In the genomic region with DNA sequence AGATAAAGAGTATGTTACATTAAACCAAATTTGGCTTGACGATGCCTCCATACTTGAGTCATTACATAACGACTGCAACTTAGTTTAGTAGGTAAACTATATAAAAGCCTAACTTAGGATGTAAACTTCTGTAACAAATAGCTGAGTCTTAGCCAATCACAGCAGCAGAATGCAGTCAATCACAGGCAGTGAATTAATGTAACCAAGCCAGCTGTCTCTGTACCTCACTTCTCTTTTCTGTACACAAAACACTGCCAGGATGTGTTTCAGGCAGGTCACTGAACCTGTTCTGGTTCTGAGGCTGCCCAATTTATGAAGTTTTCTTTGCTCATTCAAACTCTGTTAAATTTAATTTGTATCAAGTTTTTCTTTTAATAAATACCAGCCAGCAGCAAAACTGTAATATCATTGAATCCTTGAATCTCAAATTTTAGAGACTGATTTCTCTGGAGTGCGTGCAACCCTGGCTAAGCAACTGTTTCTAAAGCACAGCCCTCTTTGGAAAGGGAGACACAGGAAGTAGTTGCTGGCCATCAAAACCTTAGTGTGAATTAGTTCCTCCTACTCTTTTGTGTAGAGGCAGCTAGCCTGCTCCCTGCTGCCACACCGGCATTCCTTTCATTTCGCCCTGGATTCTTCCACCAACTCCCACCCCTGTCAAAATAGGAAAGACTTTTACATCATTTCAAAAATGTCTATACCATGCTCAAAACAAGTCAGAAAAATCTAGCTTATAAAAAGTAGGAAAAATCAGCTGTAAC, we compare ENCODE assay signal across 14 cellular contexts. TPM values are rescaled to one million over a fixed set of nuclear protein-coding genes. Genes with fewer than 3 reads are reported as not detected.
DNase-seq lines count a peak whose midpoint lies in the region; ATAC-seq and TF ChIP-seq lines count a peak whose summit lies in the region.
"Had no signal": no experiment of that assay in that cellular context is flagged by ENCODE, and none has a peak within 500 bp of the region (broad histone marks: within the 10 kb centered on the region; RNA-seq: fewer than 3 reads in every experiment).

No MANE protein-coding gene starts in this region.

- H3K9me3 ChIP-seq in T-helper 17 cell (ENCODE audit: control insufficient read depth, low read length, poor library complexity, severe bottlenecking) (no peaks in the 10 kb centered on the region), PC-9 (ENCODE audit: insufficient read depth, low read depth) (no peaks in the 10 kb centered on the region)
- H3K9me3 ChIP-seq: mucosa of descending colon, SK-N-SH had no signal

- CTCF ChIA-PET in PC-9 (lab: Charles Lee): no interaction called here

- H3K27ac Mint-ChIP-seq in T-helper 17 cell: peak overlapping the region; percentile 56
- peak overlapping the region; percentile 2 to 94 (median 58) for H3K27ac Mint-ChIP-seq in naive B cell
- H3K27ac Mint-ChIP-seq in progenitor cell of endocrine pancreas: no peak overlapping the region

- TF ChIP-seq CTCF in PC-9 (conservative IDR thresholded peaks at IDR 0.05) (no peak), progenitor cell of endocrine pancreas (IDR thresholded peaks at IDR 0.05; ENCODE audit: unreplicated experiment) (no peak)

- peak; percentile 43 for ATAC-seq in GM21526 (IDR thresholded peaks at IDR 0.05; ENCODE audit: low FRiP score, unreplicated experiment)
- ATAC-seq in T-helper 17 cell: no peak
- ATAC-seq in naive B cell (ENCODE audit: low read depth in 2 of 2): peak; percentile 88 to 91
- ATAC-seq: mucosa of descending colon had no signal

- no peaks in the 10 kb centered on the region for H4K20me1 ChIP-seq in PC-9 (ENCODE audit: insufficient read depth)

- no peak overlapping the region for H2AFZ ChIP-seq in PC-9

- H3K9me3 Mint-ChIP-seq in naive B cell (no peaks in the 10 kb centered on the region), progenitor cell of endocrine pancreas (ENCODE audit: low read depth) (no peaks in the 10 kb centered on the region)

- no peak overlapping the region for H3K4me3 Mint-ChIP-seq in T-helper 17 cell
- H3K4me3 Mint-ChIP-seq in naive B cell: peak overlapping the region in 4 of 8 donors; percentile 2 to 76 (median 39)
- H3K4me3 Mint-ChIP-seq in progenitor cell of endocrine pancreas (ENCODE audit: low read depth): no peak overlapping the region

- no peaks in the 10 kb centered on the region for H3K27me3 Mint-ChIP-seq in T-helper 17 cell
- H3K27me3 Mint-ChIP-seq in naive B cell: no peaks in the 10 kb centered on the region
- H3K27me3 Mint-ChIP-seq in progenitor cell of endocrine pancreas: peaks cover 30% of the 10 kb centered on the region

- no TSS peak for BruUV-seq in PC-9 (replicated peaks; lab: Mats Ljungman, UMichigan)

- no peaks in the 10 kb centered on the region for H3K79me2 ChIP-seq in PC-9 (ENCODE audit: low read depth)

- no peaks in the 10 kb centered on the region for H3K4me1 ChIP-seq in PC-9 (replicated peaks; ENCODE audit: insufficient read depth)

- H3K4me1 Mint-ChIP-seq in T-helper 17 cell (peaks cover 46% of the 10 kb centered on the region), naive B cell (peaks cover 38 to 82% (median 74%) of the 10 kb centered on the region in 3 donors), progenitor cell of endocrine pancreas (ENCODE audit: low read depth) (no peaks in the 10 kb centered on the region)

- H3F3A ChIP-seq in PC-9 (ENCODE audit: insufficient read depth, low read depth): no peaks in the 10 kb centered on the region

- POLR2A ChIA-PET in PC-9 (lab: Charles Lee; ENCODE audit: unreplicated experiment): no interaction called here

- no peak overlapping the region for H3K4me3 ChIP-seq in PC-9
- H3K4me3 ChIP-seq: mucosa of descending colon had no signal

- DNase-seq in EH (ENCODE audit: low read depth): peak; percentile 15
- DNase-seq in T-helper 17 cell: no peak
- DNase-seq in naive B cell: peak; percentile 31
- DNase-seq in PC-9: no peak
- no peak for DNase-seq in progenitor cell of endocrine pancreas (ENCODE audit: low spot score, unreplicated experiment)
- DNase-seq in NCI-H2196 treated with DMSO at 0.1 percent for 48 hours (lab: John Stamatoyannopoulos, UW; ENCODE audit: unreplicated experiment): no peak
- DNase-seq: activated CD4-positive, alpha-beta T cell treated with anti-CD3 and anti-CD28 coated beads for 4 hours; activated naive CD4-positive, alpha-beta T cell treated with Interleukin-2 at 50 U/mL for 16 hours; mucosa of descending colon; NCI-H2081; NK-92 treated with Interleukin-12 subunit alpha and Interleukin-12 subunit beta, amount 100 ng/mL, for 24 hours; SK-N-SH; stimulated activated CD4-positive, alpha-beta T cell treated with anti-CD3 and anti-CD28 coated beads, Interleukin-4, amount 100 ng/mL, for 4 hours had no signal

- no peak overlapping the region for H3K27ac ChIP-seq in PC-9

- H3K4me2 ChIP-seq in PC-9: no peak overlapping the region
- H3K4me2 ChIP-seq: SK-N-SH had no signal

- H3K9me2 ChIP-seq in PC-9 (ENCODE audit: insufficient read depth): no peaks in the 10 kb centered on the region
- H3K9me2 ChIP-seq: SK-N-SH had no signal

- H3K36me3 Mint-ChIP-seq in T-helper 17 cell (ENCODE audit: low read depth) (peaks cover 3% of the 10 kb centered on the region), naive B cell (peaks cover 10 to 23% of the 10 kb centered on the region in 2 donors), progenitor cell of endocrine pancreas (ENCODE audit: insufficient read depth) (no peaks in the 10 kb centered on the region)

- H3K36me3 ChIP-seq in PC-9 (ENCODE audit: low read depth): no peaks in the 10 kb centered on the region

- peaks cover 44% of the 10 kb centered on the region for H3K27me3 ChIP-seq in PC-9 (ENCODE audit: insufficient read depth, low read depth)

- intact Hi-C loops in PC-9 (cut with micrococcal nuclease; ENCODE audit: unreplicated experiment): no loop called here

RNA-seq across cellular contexts. Expression of gene RFTN1, which starts 15.2 kb away (rescaled TPM):
- total RNA-seq in T-helper 17 cell (10 to 100 TPM; 51.8 to 55.8 TPM), PC-9 (2021) (0.41 TPM in 1 of 2 replicates, not detected in the other), progenitor cell of endocrine pancreas (0.73 and 0.96 TPM in 2 replicates)
- polyA plus RNA-seq in naive B cell (ENCODE audit: low read depth in 6 of 6): 100 to 1,000 TPM in 3 of 6 donors, 10 to 100 TPM in 3; 63.0 to 147 (median 106) TPM

Comparison
In these comparisons a context has a peak if more than half of its experiments do, and no peak if none do; other contexts are left out.
1. DNase-seq: peak in EH (single experiment) and naive B cell (single experiment); none in T-helper 17 cell (0 of 3), PC-9 (0 of 2), progenitor cell of endocrine pancreas (single experiment) and NCI-H2196 treated with DMSO at 0.1 percent for 48 hours (single experiment).
2. RNA of gene RFTN1, which starts 15.2 kb away (total RNA-seq): 51.8 to 55.8 TPM in T-helper 17 cell; 0.73 to 0.96 TPM in progenitor cell of endocrine pancreas and 0.41 TPM in PC-9; every median in the first group is over 10 times any median in the second.